Comparison of ENCODE assay signal across 22 cellular contexts in the genomic region with DNA sequence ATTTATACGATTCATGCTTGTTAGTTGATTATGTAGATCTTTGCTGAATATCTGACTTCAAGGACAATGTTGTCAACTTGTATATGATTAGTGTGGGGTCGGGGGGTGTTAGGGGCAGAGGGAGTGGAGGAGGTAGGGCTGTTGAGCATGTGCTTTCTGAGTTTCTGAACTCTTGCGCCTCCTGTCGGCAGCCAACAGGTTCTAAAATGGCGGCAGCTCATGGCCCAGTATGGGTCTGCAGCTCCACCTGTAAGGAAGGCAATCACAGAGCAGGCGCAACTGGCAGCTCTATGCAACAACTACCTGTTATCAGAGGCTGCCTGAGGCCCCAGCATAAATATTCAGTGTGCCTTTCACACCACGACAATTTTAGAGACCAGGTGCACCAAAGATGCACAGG.
DNase-seq lines count a peak whose midpoint lies in the region; ATAC-seq, FAIRE-seq and TF ChIP-seq lines count a peak whose summit lies in the region.
"Had no signal": no experiment of that assay in that cellular context is flagged by ENCODE, and none has a peak within 500 bp of the region (broad histone marks: within the 10 kb centered on the region; RNA-seq: fewer than 3 reads in every experiment).

No MANE protein-coding gene starts in this region.

- peaks cover 49% of the 10 kb centered on the region for H3K4me1 ChIP-seq in BE2C
- H3K4me1 ChIP-seq in HCT116 (ENCODE audit: control insufficient read depth in 1 of 2, insufficient read depth in 2 of 2, low read length in 2 of 2) = peaks cover 0 to 8% of the 10 kb centered on the region in 2 experiments; a peak in 1 of 4 replicates
- peaks cover 7% of the 10 kb centered on the region in 2 experiments; a peak in 3 of 5 replicates for H3K4me1 ChIP-seq in K562 (replicated peaks in 1 of 2; ENCODE audit: control insufficient read depth in 2 of 2, insufficient read depth in 2 of 2, low read length in 2 of 2)
- no peaks in the 10 kb centered on the region for H3K4me1 ChIP-seq in Karpas-422 (ENCODE audit: low read length)
- H3K4me1 ChIP-seq: right atrium auricular region had no signal

- TF ChIP-seq CTCF in BE2C (IDR thresholded peaks at IDR 0.05; ENCODE audit: low read depth, low read length) (0 out of 2 replicates have a peak, but pooled peaks have one; percentile 4), HCT116 (IDR thresholded peaks at IDR 0.05 in 2 of 3, conservative IDR thresholded peaks at IDR 0.05 in 1 of 3; ENCODE audit: borderline replicate concordance in 1 of 3, insufficient read depth in 1 of 3, low read depth in 2 of 3, low read length in 2 of 3) (peak; percentile 15 to 48 (median 35); a peak in 3 of 6 replicates), K562 (IDR thresholded peaks at IDR 0.05 in 2 of 3, conservative IDR thresholded peaks at IDR 0.05 in 1 of 3; ENCODE audit: insufficient read depth in 2 of 3, low read depth in 1 of 3, low read length in 3 of 3) (peak; percentile 65 to 90 (median 67))

- peak; percentile 58; the same call in 1 of the 2 replicates for ATAC-seq in HCT116
- ATAC-seq in K562 = peak; percentile 89
- no peak for ATAC-seq in Right ventricle myocardium superior (ENCODE audit: poor library complexity)
- ATAC-seq: left colon; naive thymus-derived CD4-positive, alpha-beta T cell had no signal

- RAD21 ChIA-PET in HCT116 (lab: Charles Lee; ENCODE audit: low non-redundant PET in 1 of 2, low total read pairs in 2 of 2, uncharacterized antibody in 2 of 2, unreplicated experiment in 2 of 2) = no interaction called here

- H3K4me3 ChIP-seq in BE2C (ENCODE audit: low read depth, low read length) = no peak overlapping the region
- no peak overlapping the region for H3K4me3 ChIP-seq in HCT116 (replicated peaks in 1 of 2; ENCODE audit: low read depth in 1 of 2, low read length in 2 of 2)
- no peak overlapping the region for H3K4me3 ChIP-seq in K562
- no peak overlapping the region for H3K4me3 ChIP-seq in Karpas-422 (ENCODE audit: low read length)
- H3K4me3 ChIP-seq: ovary, PC-9, right atrium auricular region had no signal

- POLR2A ChIA-PET in HCT116 (lab: Charles Lee) = no interaction called here
- POLR2A ChIA-PET in K562 (lab: Yijun Ruan, JAX) = no interaction called here

- no peak for TF ChIP-seq EP300 in K562 (IDR thresholded peaks at IDR 0.05; ENCODE audit: low read length)

- DNase-seq in BE2C = no peak
- DNase-seq in HCT116 (ENCODE audit: low read depth, low spot score) = no peak
- DNase-seq in NCI-H2227 treated with DMSO at 0.1 percent for 48 hours (lab: John Stamatoyannopoulos, UW) = peak; percentile 76
- DNase-seq in K562 (ENCODE audit: extremely low read depth in 1 of 4, low spot score in 3 of 4) = peak; percentile 32 to 66 (median 45)
- DNase-seq in urothelium cell line (ENCODE audit: low spot score) = no peak
- no peak for DNase-seq in Karpas-422
- no peak for DNase-seq in central memory CD4-positive, alpha-beta T cell
- DNase-seq in Right ventricle myocardium superior = no peak
- DNase-seq: activated CD4-positive, alpha-beta T cell treated with anti-CD3 and anti-CD28 coated beads, Interleukin-2, amount 10 ng/mL, durations not matched to agents 24 days and 14 days; activated naive CD4-positive, alpha-beta T cell treated with anti-CD3 and anti-CD28 coated beads, Interleukin-2, amount 10 ng/mL, durations not matched to agents 7 days and 5 days; aorta; C1 segment of cervical spinal cord; caudate nucleus; dermis blood vessel endothelial cell; left colon; naive thymus-derived CD4-positive, alpha-beta T cell; NCI-H2107; NCI-H82; ovary; PC-9 had no signal

- H3K27ac ChIP-seq in HCT116 (ENCODE audit: low read depth, low read length) (no peak overlapping the region), K562 (ENCODE audit: extremely low read depth, low read depth, low read length) (no peak overlapping the region), Karpas-422 (ENCODE audit: low read length) (no peak overlapping the region)
- H3K27ac ChIP-seq: ovary, PC-9, right atrium auricular region had no signal

- BruUV-seq in HCT116 (replicated peaks; lab: Mats Ljungman, UMichigan) = no TSS peak
- BruUV-seq in K562 (replicated peaks; lab: Mats Ljungman, UMichigan) = no TSS peak

- H3K9me1 ChIP-seq in K562 (ENCODE audit: control insufficient read depth, insufficient read depth, low read length) = no peaks in the 10 kb centered on the region

- intact Hi-C loops in HCT116 (cut with micrococcal nuclease) (no loop called here), K562 (cut with micrococcal nuclease) (loop anchor here (10.0 kb wide), 1 partner anchor 195 kb away; no protein-coding TSS in a partner anchor), Right ventricle myocardium superior (cut with DNase I) (no loop called here)

- in situ Hi-C loops in K562 (cut with MboI) = no loop called here

- H2AFZ ChIP-seq in HCT116 (ENCODE audit: low read depth, low read length, poor library complexity, severe bottlenecking) (no peak overlapping the region), K562 (ENCODE audit: low read depth, low read length) (peak overlapping the region; percentile 40; the same call in 1 of the 2 replicates), Karpas-422 (ENCODE audit: low read length) (no peak overlapping the region)
- H2AFZ ChIP-seq: PC-9 had no signal

- no peaks in the 10 kb centered on the region for H3K27me3 ChIP-seq in BE2C
- peaks cover 2% of the 10 kb centered on the region; the same call in 1 of the 2 replicates for H3K27me3 ChIP-seq in HCT116 (ENCODE audit: insufficient read depth, low read length)
- H3K27me3 ChIP-seq in K562 (ENCODE audit: control insufficient read depth in 2 of 2, insufficient read depth in 2 of 2, low read length in 2 of 2) = peaks cover 0 to 4% of the 10 kb centered on the region in 2 experiments; a peak in 1 of 5 replicates
- H3K27me3 ChIP-seq in Karpas-422 (ENCODE audit: low read length) = no peaks in the 10 kb centered on the region; the same call in 1 of the 2 replicates
- H3K27me3 ChIP-seq: ovary, right atrium auricular region had no signal

- FAIRE-seq in K562 (lab: Jason Lieb, UNC) = peak; percentile 11
- no peak for FAIRE-seq in urothelium cell line (lab: Jason Lieb, UNC)
- FAIRE-seq: H54 had no signal

- H3K36me3 ChIP-seq in BE2C = no peaks in the 10 kb centered on the region
- no peaks in the 10 kb centered on the region for H3K36me3 ChIP-seq in HCT116 (ENCODE audit: control insufficient read depth in 1 of 2, insufficient read depth in 2 of 2, low read length in 2 of 2)
- no peaks in the 10 kb centered on the region for H3K36me3 ChIP-seq in K562 (ENCODE audit: control insufficient read depth, insufficient read depth, low read length)
- H3K36me3 ChIP-seq in Karpas-422 (ENCODE audit: insufficient read depth, low read length) = no peaks in the 10 kb centered on the region
- H3K36me3 ChIP-seq: ovary, right atrium auricular region had no signal

- CTCF ChIA-PET in HCT116 (lab: Charles Lee) (no interaction called here), K562 (lab: Yijun Ruan, JAX; ENCODE audit: low intra/inter-chr PET ratio) (no interaction called here)

- WGBS in K562 (ENCODE audit: insufficient coverage, low coverage, missing lambda C conversion rate) = 5% methylated on average over 7 of the region's 7 CpGs

- no peak for TF ChIP-seq POLR2A in HCT116 (IDR thresholded peaks at IDR 0.05; ENCODE audit: borderline replicate concordance, extremely low read depth, insufficient read depth, insufficient read length)
- no peak for TF ChIP-seq POLR2A in K562 (conservative IDR thresholded peaks at IDR 0.05)

- H3K79me2 ChIP-seq in HCT116 (ENCODE audit: insufficient read depth, low read length) (no peaks in the 10 kb centered on the region), K562 (ENCODE audit: control insufficient read depth, insufficient read depth, low read length) (no peaks in the 10 kb centered on the region), Karpas-422 (ENCODE audit: low read length) (no peaks in the 10 kb centered on the region)

- H3K9ac ChIP-seq in HCT116 (ENCODE audit: low read length) (no peak overlapping the region), K562 (ENCODE audit: insufficient read depth in 1 of 2, low read depth in 2 of 2, low read length in 2 of 2) (no peak overlapping the region), Karpas-422 (ENCODE audit: low read length) (no peak overlapping the region)

- H3K9me3 ChIP-seq in BE2C = no peaks in the 10 kb centered on the region
- H3K9me3 ChIP-seq in HCT116 (ENCODE audit: control insufficient read depth in 1 of 2, insufficient read depth in 1 of 2, low read depth in 1 of 2, low read length in 2 of 2) = no peaks in the 10 kb centered on the region
- no peaks in the 10 kb centered on the region for H3K9me3 ChIP-seq in K562 (replicated peaks; ENCODE audit: control insufficient read depth, insufficient read depth, low read depth, low read length)
- no peaks in the 10 kb centered on the region for H3K9me3 ChIP-seq in Karpas-422 (ENCODE audit: low read length)
- H3K9me3 ChIP-seq: ovary, right atrium auricular region had no signal

- H4K20me1 ChIP-seq in HCT116 (ENCODE audit: insufficient read depth) (no peaks in the 10 kb centered on the region), K562 (replicated peaks; ENCODE audit: control insufficient read depth, insufficient read depth, low read length) (no peaks in the 10 kb centered on the region), Karpas-422 (ENCODE audit: insufficient read depth, low read depth, low read length) (no peaks in the 10 kb centered on the region)

- no peaks in the 10 kb centered on the region for H3K9me2 ChIP-seq in HCT116 (ENCODE audit: insufficient read depth)
- H3K9me2 ChIP-seq in Karpas-422 (replicated peaks; ENCODE audit: insufficient read depth, low read length) = no peaks in the 10 kb centered on the region

- TF ChIP-seq RAD21 in HCT116 (IDR thresholded peaks at IDR 0.05; ENCODE audit: low read depth) (no peak), K562 (CRISPR knock-in tag; conservative IDR thresholded peaks at IDR 0.05 in 1 of 2, IDR thresholded peaks at IDR 0.05 in 1 of 2) (peak; percentile 11 to 37; a peak in 2 of 4 replicates)

- H3K4me2 ChIP-seq in HCT116 (ENCODE audit: low read length) (no peak overlapping the region), K562 (ENCODE audit: insufficient read depth, low read length) (no peak overlapping the region), Karpas-422 (ENCODE audit: low read depth, low read length, poor library complexity, severe bottlenecking) (no peak overlapping the region)
- H3K4me2 ChIP-seq: PC-9 had no signal

TF ChIP-seq in HCT116, 20 proteins besides CTCF, POLR2A, EP300 and RAD21 (continues in another document):
- TF ChIP-seq, protein P1, sequence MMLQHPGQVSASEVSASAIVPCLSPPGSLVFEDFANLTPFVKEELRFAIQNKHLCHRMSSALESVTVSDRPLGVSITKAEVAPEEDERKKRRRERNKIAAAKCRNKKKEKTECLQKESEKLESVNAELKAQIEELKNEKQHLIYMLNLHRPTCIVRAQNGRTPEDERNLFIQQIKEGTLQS (IDR thresholded peaks at IDR 0.05) = no peak
- no peak for TF ChIP-seq JUND (IDR thresholded peaks at IDR 0.05)

TF ChIP-seq in K562, 482 proteins besides CTCF, POLR2A, EP300 and RAD21 (continues in another document):
- TF ChIP-seq ZNF583 (CRISPR knock-in tag; IDR thresholded peaks at IDR 0.05) (no peak), BDP1 (IDR thresholded peaks at IDR 0.05; ENCODE audit: insufficient read depth, insufficient read length) (no peak)

Comparison
In these comparisons a context has a peak if more than half of its experiments do, and no peak if none do; other contexts are left out.
1. DNase-seq: peak in NCI-H2227 treated with DMSO at 0.1 percent for 48 hours (single experiment) and K562 (4 of 4); none in BE2C (single experiment), HCT116 (single experiment), urothelium cell line (single experiment), Karpas-422 (single experiment), central memory CD4-positive, alpha-beta T cell (single experiment) and Right ventricle myocardium superior (single experiment).
2. CTCF ChIP-seq: peak in every context shown above with its lines; median percentile 67 in K562; 35 in HCT116; 4 in BE2C.